8 cellular contexts compared by ENCODE assay signal in the genomic region with DNA sequence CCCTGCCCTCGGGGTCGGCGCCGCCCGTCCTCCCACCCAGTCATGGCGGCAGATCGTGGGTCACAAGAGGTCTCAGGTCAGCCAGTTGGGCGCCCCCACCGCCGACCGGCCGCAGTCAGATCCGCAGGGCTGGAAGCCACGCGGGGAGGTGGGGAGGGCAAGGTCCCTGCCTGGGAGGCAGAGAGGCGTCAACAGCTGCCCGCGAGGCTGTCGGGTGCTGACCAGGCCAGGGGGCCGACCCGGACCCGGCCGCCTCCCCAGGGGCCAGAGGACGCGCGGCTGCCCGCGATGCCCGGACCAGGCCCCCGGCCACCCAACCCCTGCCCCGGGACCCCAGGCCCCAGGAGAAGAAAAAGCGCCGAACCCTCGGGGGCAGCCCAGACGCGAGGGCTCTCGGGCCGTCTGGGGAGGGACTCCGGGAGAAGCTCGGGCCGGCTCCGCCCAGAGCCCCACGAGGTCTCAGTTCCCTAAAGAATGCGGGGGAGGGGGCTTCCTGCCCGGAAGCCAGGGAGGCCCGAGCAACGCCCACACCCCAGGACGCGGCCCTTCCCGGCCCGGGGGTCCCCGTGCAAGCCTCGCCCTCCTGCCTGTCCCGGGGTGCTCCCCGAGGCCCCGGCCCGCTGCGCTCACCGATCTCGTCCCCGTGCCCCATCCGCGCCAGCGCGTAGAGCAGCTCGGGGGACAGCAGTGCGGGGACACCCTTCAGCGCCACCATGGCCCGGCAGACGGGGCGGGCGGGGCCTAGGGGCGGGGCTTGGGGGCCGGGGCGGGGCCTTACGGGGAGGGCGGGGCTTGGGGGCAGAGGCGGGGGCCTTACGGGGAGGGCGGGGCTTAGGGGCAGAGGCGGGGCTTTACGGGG. TPM values are rescaled to one million over a fixed set of nuclear protein-coding genes. Genes with fewer than 3 reads are reported as not detected.
DNase-seq lines count a peak whose midpoint lies in the region; ATAC-seq and TF ChIP-seq lines count a peak whose summit lies in the region.

A gene with protein sequence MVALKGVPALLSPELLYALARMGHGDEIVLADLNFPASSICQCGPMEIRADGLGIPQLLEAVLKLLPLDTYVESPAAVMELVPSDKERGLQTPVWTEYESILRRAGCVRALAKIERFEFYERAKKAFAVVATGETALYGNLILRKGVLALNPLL (minus strand): TSS at position 727 of the 859 bp plus-strand sequence. CDS start 12 bp downstream, at position 715.

- no peaks in the 10 kb centered on the region for H3K9me3 Mint-ChIP-seq in activated T-cell treated with anti-CD3 and anti-CD28 coated beads, Interleukin-2, amount 50 U/mL, for 24 hours
- H3K9me3 Mint-ChIP-seq in neural progenitor cell: no peaks in the 10 kb centered on the region

- H3K27ac ChIP-seq in neural progenitor cell (no peak within 1 kb of the TSS), thymus (ENCODE audit: low read depth) (no peak within 1 kb of the TSS)

- H3K79me2 ChIP-seq in neural progenitor cell (ENCODE audit: low read depth): peaks cover 7% of the 10 kb centered on the region

- H3K27ac Mint-ChIP-seq in activated T-cell treated with anti-CD3 and anti-CD28 coated beads, Interleukin-2, amount 50 U/mL, for 24 hours: peak within 1 kb of the TSS; percentile 83
- no peak within 1 kb of the TSS for H3K27ac Mint-ChIP-seq in neural progenitor cell

- peak in 2 of 3 experiments; percentile 35 to 59 for DNase-seq in NCI-H1417 (lab: John Stamatoyannopoulos, UW)
- no peak for DNase-seq in NCI-H1417 treated with DMSO at 0.1 percent for 48 hours (lab: John Stamatoyannopoulos, UW)
- DNase-seq in NOMO-1 treated with dmso at 0.1 percent for 144 hours (lab: John Stamatoyannopoulos, UW; ENCODE audit: unreplicated experiment): peak; percentile 30
- peak; percentile 91 for DNase-seq in activated T-cell treated with anti-CD3 and anti-CD28 coated beads, Interleukin-2, amount 50 U/mL, for 24 hours
- DNase-seq in fibroblast of peridontal ligament (ENCODE audit: extremely low read depth): peak; percentile 10
- DNase-seq in neural progenitor cell (ENCODE audit: low spot score): peak; percentile 90

- TF ChIP-seq CTCF in neural progenitor cell (IDR thresholded peaks at IDR 0.05): peak; percentile 12

- H3K36me3 ChIP-seq in neural progenitor cell (no peaks in the 10 kb centered on the region), thymus (ENCODE audit: control insufficient read depth, insufficient read depth) (peaks cover 2% of the 10 kb centered on the region)

- H3K4me1 ChIP-seq in neural progenitor cell (no peaks in the 10 kb centered on the region), thymus (ENCODE audit: control insufficient read depth, insufficient read depth, low read length) (peaks cover 9% of the 10 kb centered on the region)

- peak; percentile 46 for ATAC-seq in HG02840 (IDR thresholded peaks at IDR 0.05; ENCODE audit: low FRiP score, unreplicated experiment)

- peak within 1 kb of the TSS; percentile 64 for H2AFZ ChIP-seq in neural progenitor cell (replicated peaks)

- H3K4me1 Mint-ChIP-seq in activated T-cell treated with anti-CD3 and anti-CD28 coated beads, Interleukin-2, amount 50 U/mL, for 24 hours (ENCODE audit: low read depth): peaks cover 16% of the 10 kb centered on the region
- no peaks in the 10 kb centered on the region for H3K4me1 Mint-ChIP-seq in neural progenitor cell

- H3K4me3 ChIP-seq in neural progenitor cell (peak within 1 kb of the TSS; percentile 93), thymus (ENCODE audit: low read length) (peak within 1 kb of the TSS; percentile 61)

- H3K4me2 ChIP-seq in neural progenitor cell: peak within 1 kb of the TSS; percentile 92

- H3K36me3 Mint-ChIP-seq in activated T-cell treated with anti-CD3 and anti-CD28 coated beads, Interleukin-2, amount 50 U/mL, for 24 hours (ENCODE audit: low read depth): peaks cover 26% of the 10 kb centered on the region
- peaks cover 11% of the 10 kb centered on the region for H3K36me3 Mint-ChIP-seq in neural progenitor cell

- H3K4me3 Mint-ChIP-seq in activated T-cell treated with anti-CD3 and anti-CD28 coated beads, Interleukin-2, amount 50 U/mL, for 24 hours: peak within 1 kb of the TSS; percentile 88
- H3K4me3 Mint-ChIP-seq in neural progenitor cell: peak within 1 kb of the TSS; percentile 81

- no peak within 1 kb of the TSS for H3K9ac ChIP-seq in neural progenitor cell

- H3K9me3 ChIP-seq in neural progenitor cell (ENCODE audit: low read depth): no peaks in the 10 kb centered on the region
- no peaks in the 10 kb centered on the region for H3K9me3 ChIP-seq in thymus (ENCODE audit: control insufficient read depth)

- peaks cover 17% of the 10 kb centered on the region for H3F3A ChIP-seq in neural progenitor cell (ENCODE audit: low read depth)

- peaks cover 19% of the 10 kb centered on the region for H4K20me1 ChIP-seq in neural progenitor cell (ENCODE audit: low read depth)

- WGBS in thymus: 3% methylated on average over 82 of the region's 82 CpGs

- H3K27me3 Mint-ChIP-seq in activated T-cell treated with anti-CD3 and anti-CD28 coated beads, Interleukin-2, amount 50 U/mL, for 24 hours: no peaks in the 10 kb centered on the region
- H3K27me3 Mint-ChIP-seq in neural progenitor cell (ENCODE audit: insufficient read depth, low read depth): peaks cover 9% of the 10 kb centered on the region

- H3K27me3 ChIP-seq in neural progenitor cell (peaks cover 8% of the 10 kb centered on the region), thymus (ENCODE audit: control insufficient read depth, insufficient read depth) (no peaks in the 10 kb centered on the region)

RNA-seq across cellular contexts. Expression of the gene that starts here (rescaled TPM):
- total RNA-seq in neural progenitor cell (ENCODE audit: low replicate concordance): 9.3 and 20.5 TPM in 2 replicates
- 23.9 TPM for polyA plus RNA-seq in thymus
